Comparison of ENCODE assay signal across 1 cellular context in the genomic region with DNA sequence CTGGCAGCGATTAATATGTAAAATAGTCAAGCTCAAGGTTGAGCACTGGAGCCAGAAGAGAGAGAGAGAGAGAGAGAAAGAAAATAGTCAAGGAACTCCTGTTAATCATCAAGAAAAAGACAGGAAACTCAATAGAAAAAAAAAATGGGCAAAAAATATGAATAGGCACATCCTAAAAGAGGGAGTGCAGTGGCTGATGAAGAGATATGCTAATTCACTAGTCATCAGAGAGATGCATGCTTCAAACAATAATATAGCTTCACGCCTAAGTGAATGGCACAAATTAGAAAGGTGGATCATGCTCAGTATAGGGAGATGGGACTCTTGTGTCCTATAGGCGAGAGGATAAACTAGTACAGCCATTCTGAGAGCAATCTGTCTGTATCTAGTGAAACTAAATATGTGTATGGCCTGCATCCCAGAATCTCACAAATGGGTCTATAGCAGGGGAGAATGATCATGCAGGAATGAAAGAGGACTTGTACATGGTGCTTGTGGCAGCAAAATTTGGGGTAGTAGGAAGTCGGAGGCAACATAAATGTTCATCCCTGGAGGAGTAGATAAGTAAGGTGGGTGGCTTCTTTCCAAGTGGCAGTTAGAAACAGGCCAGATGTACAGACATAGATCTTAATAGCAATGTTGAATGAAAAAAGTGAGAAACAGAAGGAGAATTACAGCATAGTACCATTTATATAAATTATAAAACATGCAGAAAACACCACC.
TF ChIP-seq lines count a peak whose summit lies in the region.

No MANE protein-coding gene starts in this region.

TF ChIP-seq in K562, 482 proteins besides CTCF, POLR2A, EP300 and RAD21 (continued from another document and continues in another):
- TF ChIP-seq, protein P1, sequence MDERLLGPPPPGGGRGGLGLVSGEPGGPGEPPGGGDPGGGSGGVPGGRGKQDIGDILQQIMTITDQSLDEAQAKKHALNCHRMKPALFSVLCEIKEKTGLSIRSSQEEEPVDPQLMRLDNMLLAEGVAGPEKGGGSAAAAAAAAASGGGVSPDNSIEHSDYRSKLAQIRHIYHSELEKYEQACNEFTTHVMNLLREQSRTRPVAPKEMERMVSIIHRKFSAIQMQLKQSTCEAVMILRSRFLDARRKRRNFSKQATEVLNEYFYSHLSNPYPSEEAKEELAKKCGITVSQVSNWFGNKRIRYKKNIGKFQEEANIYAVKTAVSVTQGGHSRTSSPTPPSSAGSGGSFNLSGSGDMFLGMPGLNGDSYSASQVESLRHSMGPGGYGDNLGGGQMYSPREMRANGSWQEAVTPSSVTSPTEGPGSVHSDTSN (CRISPR knock-in tag; IDR thresholded peaks at IDR 0.05; ENCODE audit: low read depth): no peak
- TF ChIP-seq, protein P1 (tag; conservative IDR thresholded peaks at IDR 0.05; ENCODE audit: low read depth): no peak
- TF ChIP-seq DPF2 (IDR thresholded peaks at IDR 0.05) (peak; percentile 87), SP1 (CRISPR knock-in tag; IDR thresholded peaks at IDR 0.05) (0 out of 2 replicates have a peak, but pooled peaks have one; percentile 19), RFX7 (CRISPR knock-in tag; IDR thresholded peaks at IDR 0.05) (no peak), ZNF436 (CRISPR knock-in tag; IDR thresholded peaks at IDR 0.05) (no peak), ZNF274 (IDR thresholded peaks at IDR 0.05; ENCODE audit: borderline replicate concordance, low read depth, low read length) (no peak), RUNX1 (IDR thresholded peaks at IDR 0.05; ENCODE audit: low read depth) (no peak), FUS (optimal IDR thresholded peaks at IDR 0.05; ENCODE audit: low read depth, low read length) (no peak), WHSC1 (IDR thresholded peaks at IDR 0.05; ENCODE audit: low read length) (no peak), ZEB2 (IDR thresholded peaks at IDR 0.05) (no peak), YY1 (IDR thresholded peaks at IDR 0.05; ENCODE audit: borderline replicate concordance in 1 of 3, control insufficient read depth in 1 of 3, extremely low read depth in 1 of 3, insufficient read depth in 3 of 3, insufficient read length in 1 of 3, insufficient replicate concordance in 2 of 3, low read depth in 1 of 3, low read length in 2 of 3) (no peak), ZNF764 (CRISPR knock-in tag; IDR thresholded peaks at IDR 0.05; ENCODE audit: low read depth) (no peak), TRIM28 (IDR thresholded peaks at IDR 0.05) (peak; percentile 92; the same call in 1 of the 2 replicates), TOE1 (IDR thresholded peaks at IDR 0.05; ENCODE audit: borderline replicate concordance) (0 out of 2 replicates have a peak, but pooled peaks have one; percentile 53), TOE1 (CRISPR knock-in tag; IDR thresholded peaks at IDR 0.05; ENCODE audit: borderline replicate concordance, low read depth) (no peak), TBL1XR1 (IDR thresholded peaks at IDR 0.05; ENCODE audit: low read length in 2 of 2) (no peak), ZNF431 (CRISPR knock-in tag; IDR thresholded peaks at IDR 0.05) (no peak), NCOA6 (IDR thresholded peaks at IDR 0.05) (no peak), KDM2B (CRISPR knock-in tag; IDR thresholded peaks at IDR 0.05) (no peak), PPARD (CRISPR knock-in tag; IDR thresholded peaks at IDR 0.05) (no peak), ZBTB8A (IDR thresholded peaks at IDR 0.05; ENCODE audit: partially characterized antibody) (no peak), SIX5 (IDR thresholded peaks at IDR 0.05; ENCODE audit: borderline replicate concordance in 1 of 2, insufficient read depth in 1 of 2, low read depth in 1 of 2, low read length in 2 of 2) (no peak), ZNF717 (CRISPR knock-in tag; IDR thresholded peaks at IDR 0.05) (no peak), ZNF75A (CRISPR knock-in tag; IDR thresholded peaks at IDR 0.05) (no peak), NRF1 (conservative IDR thresholded peaks at IDR 0.05 in 1 of 2, IDR thresholded peaks at IDR 0.05 in 1 of 2) (no peak), ZNF766 (CRISPR knock-in tag; conservative IDR thresholded peaks at IDR 0.05) (peak; percentile 54), BACH1 (tag; IDR thresholded peaks at IDR 0.05) (no peak; the same call in 1 of the 2 replicates), TCF7 (IDR thresholded peaks at IDR 0.05; ENCODE audit: borderline replicate concordance) (no peak)
- TF ChIP-seq, protein P2, sequence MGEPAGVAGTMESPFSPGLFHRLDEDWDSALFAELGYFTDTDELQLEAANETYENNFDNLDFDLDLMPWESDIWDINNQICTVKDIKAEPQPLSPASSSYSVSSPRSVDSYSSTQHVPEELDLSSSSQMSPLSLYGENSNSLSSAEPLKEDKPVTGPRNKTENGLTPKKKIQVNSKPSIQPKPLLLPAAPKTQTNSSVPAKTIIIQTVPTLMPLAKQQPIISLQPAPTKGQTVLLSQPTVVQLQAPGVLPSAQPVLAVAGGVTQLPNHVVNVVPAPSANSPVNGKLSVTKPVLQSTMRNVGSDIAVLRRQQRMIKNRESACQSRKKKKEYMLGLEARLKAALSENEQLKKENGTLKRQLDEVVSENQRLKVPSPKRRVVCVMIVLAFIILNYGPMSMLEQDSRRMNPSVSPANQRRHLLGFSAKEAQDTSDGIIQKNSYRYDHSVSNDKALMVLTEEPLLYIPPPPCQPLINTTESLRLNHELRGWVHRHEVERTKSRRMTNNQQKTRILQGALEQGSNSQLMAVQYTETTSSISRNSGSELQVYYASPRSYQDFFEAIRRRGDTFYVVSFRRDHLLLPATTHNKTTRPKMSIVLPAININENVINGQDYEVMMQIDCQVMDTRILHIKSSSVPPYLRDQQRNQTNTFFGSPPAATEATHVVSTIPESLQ (CRISPR knock-in tag; IDR thresholded peaks at IDR 0.05): no peak
- TF ChIP-seq, protein P3, sequence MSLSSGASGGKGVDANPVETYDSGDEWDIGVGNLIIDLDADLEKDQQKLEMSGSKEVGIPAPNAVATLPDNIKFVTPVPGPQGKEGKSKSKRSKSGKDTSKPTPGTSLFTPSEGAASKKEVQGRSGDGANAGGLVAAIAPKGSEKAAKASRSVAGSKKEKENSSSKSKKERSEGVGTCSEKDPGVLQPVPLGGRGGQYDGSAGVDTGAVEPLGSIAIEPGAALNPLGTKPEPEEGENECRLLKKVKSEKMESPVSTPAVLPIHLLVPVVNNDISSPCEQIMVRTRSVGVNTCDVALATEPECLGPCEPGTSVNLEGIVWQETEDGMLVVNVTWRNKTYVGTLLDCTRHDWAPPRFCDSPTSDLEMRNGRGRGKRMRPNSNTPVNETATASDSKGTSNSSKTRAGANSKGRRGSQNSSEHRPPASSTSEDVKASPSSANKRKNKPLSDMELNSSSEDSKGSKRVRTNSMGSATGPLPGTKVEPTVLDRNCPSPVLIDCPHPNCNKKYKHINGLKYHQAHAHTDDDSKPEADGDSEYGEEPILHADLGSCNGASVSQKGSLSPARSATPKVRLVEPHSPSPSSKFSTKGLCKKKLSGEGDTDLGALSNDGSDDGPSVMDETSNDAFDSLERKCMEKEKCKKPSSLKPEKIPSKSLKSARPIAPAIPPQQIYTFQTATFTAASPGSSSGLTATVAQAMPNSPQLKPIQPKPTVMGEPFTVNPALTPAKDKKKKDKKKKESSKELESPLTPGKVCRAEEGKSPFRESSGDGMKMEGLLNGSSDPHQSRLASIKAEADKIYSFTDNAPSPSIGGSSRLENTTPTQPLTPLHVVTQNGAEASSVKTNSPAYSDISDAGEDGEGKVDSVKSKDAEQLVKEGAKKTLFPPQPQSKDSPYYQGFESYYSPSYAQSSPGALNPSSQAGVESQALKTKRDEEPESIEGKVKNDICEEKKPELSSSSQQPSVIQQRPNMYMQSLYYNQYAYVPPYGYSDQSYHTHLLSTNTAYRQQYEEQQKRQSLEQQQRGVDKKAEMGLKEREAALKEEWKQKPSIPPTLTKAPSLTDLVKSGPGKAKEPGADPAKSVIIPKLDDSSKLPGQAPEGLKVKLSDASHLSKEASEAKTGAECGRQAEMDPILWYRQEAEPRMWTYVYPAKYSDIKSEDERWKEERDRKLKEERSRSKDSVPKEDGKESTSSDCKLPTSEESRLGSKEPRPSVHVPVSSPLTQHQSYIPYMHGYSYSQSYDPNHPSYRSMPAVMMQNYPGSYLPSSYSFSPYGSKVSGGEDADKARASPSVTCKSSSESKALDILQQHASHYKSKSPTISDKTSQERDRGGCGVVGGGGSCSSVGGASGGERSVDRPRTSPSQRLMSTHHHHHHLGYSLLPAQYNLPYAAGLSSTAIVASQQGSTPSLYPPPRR (CRISPR knock-in tag; IDR thresholded peaks at IDR 0.05; ENCODE audit: borderline replicate concordance): no peak
- TF ChIP-seq, protein P4, sequence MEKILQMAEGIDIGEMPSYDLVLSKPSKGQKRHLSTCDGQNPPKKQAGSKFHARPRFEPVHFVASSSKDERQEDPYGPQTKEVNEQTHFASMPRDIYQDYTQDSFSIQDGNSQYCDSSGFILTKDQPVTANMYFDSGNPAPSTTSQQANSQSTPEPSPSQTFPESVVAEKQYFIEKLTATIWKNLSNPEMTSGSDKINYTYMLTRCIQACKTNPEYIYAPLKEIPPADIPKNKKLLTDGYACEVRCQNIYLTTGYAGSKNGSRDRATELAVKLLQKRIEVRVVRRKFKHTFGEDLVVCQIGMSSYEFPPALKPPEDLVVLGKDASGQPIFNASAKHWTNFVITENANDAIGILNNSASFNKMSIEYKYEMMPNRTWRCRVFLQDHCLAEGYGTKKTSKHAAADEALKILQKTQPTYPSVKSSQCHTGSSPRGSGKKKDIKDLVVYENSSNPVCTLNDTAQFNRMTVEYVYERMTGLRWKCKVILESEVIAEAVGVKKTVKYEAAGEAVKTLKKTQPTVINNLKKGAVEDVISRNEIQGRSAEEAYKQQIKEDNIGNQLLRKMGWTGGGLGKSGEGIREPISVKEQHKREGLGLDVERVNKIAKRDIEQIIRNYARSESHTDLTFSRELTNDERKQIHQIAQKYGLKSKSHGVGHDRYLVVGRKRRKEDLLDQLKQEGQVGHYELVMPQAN (IDR thresholded peaks at IDR 0.05; ENCODE audit: borderline replicate concordance): no peak
- TF ChIP-seq, protein P5, sequence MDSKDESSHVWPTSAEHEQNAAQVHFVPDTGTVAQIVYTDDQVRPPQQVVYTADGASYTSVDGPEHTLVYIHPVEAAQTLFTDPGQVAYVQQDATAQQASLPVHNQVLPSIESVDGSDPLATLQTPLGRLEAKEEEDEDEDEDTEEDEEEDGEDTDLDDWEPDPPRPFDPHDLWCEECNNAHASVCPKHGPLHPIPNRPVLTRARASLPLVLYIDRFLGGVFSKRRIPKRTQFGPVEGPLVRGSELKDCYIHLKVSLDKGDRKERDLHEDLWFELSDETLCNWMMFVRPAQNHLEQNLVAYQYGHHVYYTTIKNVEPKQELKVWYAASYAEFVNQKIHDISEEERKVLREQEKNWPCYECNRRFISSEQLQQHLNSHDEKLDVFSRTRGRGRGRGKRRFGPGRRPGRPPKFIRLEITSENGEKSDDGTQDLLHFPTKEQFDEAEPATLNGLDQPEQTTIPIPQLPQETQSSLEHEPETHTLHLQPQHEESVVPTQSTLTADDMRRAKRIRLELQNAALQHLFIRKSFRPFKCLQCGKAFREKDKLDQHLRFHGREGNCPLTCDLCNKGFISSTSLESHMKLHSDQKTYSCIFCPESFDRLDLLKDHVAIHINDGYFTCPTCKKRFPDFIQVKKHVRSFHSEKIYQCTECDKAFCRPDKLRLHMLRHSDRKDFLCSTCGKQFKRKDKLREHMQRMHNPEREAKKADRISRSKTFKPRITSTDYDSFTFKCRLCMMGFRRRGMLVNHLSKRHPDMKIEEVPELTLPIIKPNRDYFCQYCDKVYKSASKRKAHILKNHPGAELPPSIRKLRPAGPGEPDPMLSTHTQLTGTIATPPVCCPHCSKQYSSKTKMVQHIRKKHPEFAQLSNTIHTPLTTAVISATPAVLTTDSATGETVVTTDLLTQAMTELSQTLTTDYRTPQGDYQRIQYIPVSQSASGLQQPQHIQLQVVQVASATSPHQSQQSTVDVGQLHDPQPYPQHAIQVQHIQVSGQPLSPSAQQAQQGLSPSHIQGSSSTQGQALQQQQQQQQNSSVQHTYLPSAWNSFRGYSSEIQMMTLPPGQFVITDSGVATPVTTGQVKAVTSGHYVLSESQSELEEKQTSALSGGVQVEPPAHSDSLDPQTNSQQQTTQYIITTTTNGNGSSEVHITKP (IDR thresholded peaks at IDR 0.05; ENCODE audit: partially characterized antibody): peak; percentile 33
- TF ChIP-seq, protein P6, sequence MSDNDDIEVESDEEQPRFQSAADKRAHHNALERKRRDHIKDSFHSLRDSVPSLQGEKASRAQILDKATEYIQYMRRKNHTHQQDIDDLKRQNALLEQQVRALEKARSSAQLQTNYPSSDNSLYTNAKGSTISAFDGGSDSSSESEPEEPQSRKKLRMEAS (CRISPR knock-in tag; IDR thresholded peaks at IDR 0.05): no peak
- TF ChIP-seq, protein P7, sequence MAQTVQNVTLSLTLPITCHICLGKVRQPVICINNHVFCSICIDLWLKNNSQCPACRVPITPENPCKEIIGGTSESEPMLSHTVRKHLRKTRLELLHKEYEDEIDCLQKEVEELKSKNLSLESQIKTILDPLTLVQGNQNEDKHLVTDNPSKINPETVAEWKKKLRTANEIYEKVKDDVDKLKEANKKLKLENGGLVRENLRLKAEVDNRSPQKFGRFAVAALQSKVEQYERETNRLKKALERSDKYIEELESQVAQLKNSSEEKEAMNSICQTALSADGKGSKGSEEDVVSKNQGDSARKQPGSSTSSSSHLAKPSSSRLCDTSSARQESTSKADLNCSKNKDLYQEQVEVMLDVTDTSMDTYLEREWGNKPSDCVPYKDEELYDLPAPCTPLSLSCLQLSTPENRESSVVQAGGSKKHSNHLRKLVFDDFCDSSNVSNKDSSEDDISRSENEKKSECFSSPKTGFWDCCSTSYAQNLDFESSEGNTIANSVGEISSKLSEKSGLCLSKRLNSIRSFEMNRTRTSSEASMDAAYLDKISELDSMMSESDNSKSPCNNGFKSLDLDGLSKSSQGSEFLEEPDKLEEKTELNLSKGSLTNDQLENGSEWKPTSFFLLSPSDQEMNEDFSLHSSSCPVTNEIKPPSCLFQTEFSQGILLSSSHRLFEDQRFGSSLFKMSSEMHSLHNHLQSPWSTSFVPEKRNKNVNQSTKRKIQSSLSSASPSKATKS (CRISPR knock-in tag; IDR thresholded peaks at IDR 0.05): no peak
- TF ChIP-seq, protein P8, sequence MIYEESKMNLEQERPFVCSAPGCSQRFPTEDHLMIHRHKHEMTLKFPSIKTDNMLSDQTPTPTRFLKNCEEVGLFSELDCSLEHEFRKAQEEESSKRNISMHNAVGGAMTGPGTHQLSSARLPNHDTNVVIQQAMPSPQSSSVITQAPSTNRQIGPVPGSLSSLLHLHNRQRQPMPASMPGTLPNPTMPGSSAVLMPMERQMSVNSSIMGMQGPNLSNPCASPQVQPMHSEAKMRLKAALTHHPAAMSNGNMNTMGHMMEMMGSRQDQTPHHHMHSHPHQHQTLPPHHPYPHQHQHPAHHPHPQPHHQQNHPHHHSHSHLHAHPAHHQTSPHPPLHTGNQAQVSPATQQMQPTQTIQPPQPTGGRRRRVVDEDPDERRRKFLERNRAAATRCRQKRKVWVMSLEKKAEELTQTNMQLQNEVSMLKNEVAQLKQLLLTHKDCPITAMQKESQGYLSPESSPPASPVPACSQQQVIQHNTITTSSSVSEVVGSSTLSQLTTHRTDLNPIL (CRISPR knock-in tag; IDR thresholded peaks at IDR 0.05): no peak
- TF ChIP-seq, protein P9, sequence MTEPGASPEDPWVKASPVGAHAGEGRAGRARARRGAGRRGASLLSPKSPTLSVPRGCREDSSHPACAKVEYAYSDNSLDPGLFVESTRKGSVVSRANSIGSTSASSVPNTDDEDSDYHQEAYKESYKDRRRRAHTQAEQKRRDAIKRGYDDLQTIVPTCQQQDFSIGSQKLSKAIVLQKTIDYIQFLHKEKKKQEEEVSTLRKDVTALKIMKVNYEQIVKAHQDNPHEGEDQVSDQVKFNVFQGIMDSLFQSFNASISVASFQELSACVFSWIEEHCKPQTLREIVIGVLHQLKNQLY (CRISPR knock-in tag; conservative IDR thresholded peaks at IDR 0.05): no peak
